ENCODE assay signal across 8 cellular contexts in genomic region chr17:35808240-35808961, GRCh38. TPM values are rescaled to one million over a fixed set of nuclear protein-coding genes. Genes with fewer than 3 reads are reported as not detected.
DNase-seq lines count a peak whose midpoint lies in the region; ATAC-seq, FAIRE-seq and TF ChIP-seq lines count a peak whose summit lies in the region.

No MANE protein-coding gene starts in this region.

- H3K4me3 ChIP-seq in PC-3 (ENCODE audit: low read length) = peak overlapping the region; percentile 97
- H3K4me3 ChIP-seq in endothelial cell of umbilical vein (replicated peaks in 1 of 3; ENCODE audit: insufficient read depth in 1 of 3, low read depth in 1 of 3, low read length in 3 of 3) = peak overlapping the region in 2 of 3 experiments; percentile 81 to 96
- no peak overlapping the region for H3K4me3 ChIP-seq in trophoblast cell (ENCODE audit: low read depth, low read length)

- no peak overlapping the region for H3K4ac ChIP-seq in trophoblast cell (ENCODE audit: low read depth, low read length)

- ATAC-seq in PC-3 (no peak), GM19328 (IDR thresholded peaks at IDR 0.05; ENCODE audit: unreplicated experiment) (no peak), GM21737 (IDR thresholded peaks at IDR 0.05; ENCODE audit: unreplicated experiment) (no peak)

- intact Hi-C loops in PC-3 (cut with micrococcal nuclease) = loop anchor here (5.0 kb wide), 1 partner anchor 556 kb away; no protein-coding TSS in a partner anchor
- intact Hi-C loops in endothelial cell of umbilical vein (cut with micrococcal nuclease) = loop anchor here (2.0 to 10.0 kb wide), 4 partner anchors 266 to 564 kb away; partner anchors contain the start of genes SLFN11, SLFN12 and SLFN5

- no peak overlapping the region for H2BK12ac ChIP-seq in trophoblast cell (ENCODE audit: low read length)

- no peak for TF ChIP-seq POLR2A in endothelial cell of umbilical vein (IDR thresholded peaks at IDR 0.05; ENCODE audit: low read depth, low read length)

- POLR2A ChIA-PET in PC-3 (lab: Charles Lee; ENCODE audit: unreplicated experiment) = interaction anchor here (0.5 to 1.5 kb wide), 4 partner anchors 9 to 708 kb away, joined by 3 to 6 read pairs (median 4); no protein-coding TSS in a partner anchor
- POLR2A ChIA-PET in endothelial cell of umbilical vein (lab: Charles Lee) = interaction anchor here (0.7 to 2.7 kb wide), 7 partner anchors 9 to 44 kb away, joined by 3 to 39 read pairs (median 6); no protein-coding TSS in a partner anchor

- H4K20me1 ChIP-seq in PC-3 (ENCODE audit: low read length) (peaks cover 22% of the 10 kb centered on the region), endothelial cell of umbilical vein (replicated peaks; ENCODE audit: control insufficient read depth, extremely low read depth, insufficient read depth, low read length) (peaks cover 7% of the 10 kb centered on the region)

- no peaks in the 10 kb centered on the region for H3F3A ChIP-seq in PC-3 (ENCODE audit: low read length, unreplicated experiment)

- H3K79me2 ChIP-seq in PC-3 (ENCODE audit: low read length) = peaks cover 41% of the 10 kb centered on the region
- peaks cover 41% of the 10 kb centered on the region for H3K79me2 ChIP-seq in endothelial cell of umbilical vein (ENCODE audit: control insufficient read depth, insufficient read depth, low read length)
- H3K79me2 ChIP-seq in trophoblast cell (ENCODE audit: control insufficient read depth, insufficient read depth, low read length, poor library complexity) = peaks cover 17% of the 10 kb centered on the region

- H3K36me3 ChIP-seq in PC-3 (ENCODE audit: low read depth, low read length) (peaks cover 8% of the 10 kb centered on the region; the same call in 1 of the 2 replicates), endothelial cell of umbilical vein (ENCODE audit: control insufficient read depth in 2 of 2, extremely low read depth in 1 of 2, insufficient read depth in 2 of 2, low read length in 2 of 2) (no peaks in the 10 kb centered on the region), trophoblast cell (ENCODE audit: control insufficient read depth in 1 of 2, insufficient read depth in 2 of 2, low read length in 2 of 2) (no peaks in the 10 kb centered on the region)

- H4K12ac ChIP-seq in trophoblast cell (ENCODE audit: low read depth, low read length) = no peak overlapping the region

- H2BK120ac ChIP-seq in trophoblast cell (ENCODE audit: insufficient read depth, low read length, poor library complexity) = no peak overlapping the region

- H3K9me3 ChIP-seq in PC-3 (ENCODE audit: low read length) = no peaks in the 10 kb centered on the region
- no peaks in the 10 kb centered on the region for H3K9me3 ChIP-seq in endothelial cell of umbilical vein (replicated peaks; ENCODE audit: control insufficient read depth, insufficient read depth, low read length)
- H3K9me3 ChIP-seq in trophoblast cell (ENCODE audit: insufficient read depth, low read depth, low read length) = peaks cover 1% of the 10 kb centered on the region

- H2AK5ac ChIP-seq in trophoblast cell (ENCODE audit: low read length) = no peak overlapping the region

- no peak overlapping the region for H3K18ac ChIP-seq in trophoblast cell (ENCODE audit: low read length)

- dilution Hi-C loops in endothelial cell of umbilical vein (cut with MboI; ENCODE audit: extremely low pct_ligation_motif_present, low sequenced_read_pairs) = no loop called here

- H3K9ac ChIP-seq in PC-3 (ENCODE audit: low read length) (peak overlapping the region; percentile 93), endothelial cell of umbilical vein (replicated peaks; ENCODE audit: extremely low read depth, insufficient read depth, low read length) (peak overlapping the region; percentile 93), trophoblast cell (ENCODE audit: low read length) (no peak overlapping the region)

- DNase-seq in ELR (ENCODE audit: low read depth) (peak; percentile 36), PC-3 (no peak), endothelial cell of umbilical vein (ENCODE audit: low read depth, low spot score) (no peak), trophoblast cell (no peak), epidermal melanocyte (ENCODE audit: insufficient read length, low spot score) (no peak), MV-4-11 (lab: John Stamatoyannopoulos, UW) (no peak)

- TF ChIP-seq CTCF in PC-3 (conservative IDR thresholded peaks at IDR 0.05; ENCODE audit: low read depth, low read length) (no peak), endothelial cell of umbilical vein (IDR thresholded peaks at IDR 0.05; ENCODE audit: extremely low read depth in 1 of 2, insufficient read depth in 1 of 2, low read depth in 1 of 2, low read length in 2 of 2) (no peak)

- WGBS in trophoblast cell (ENCODE audit: extremely low coverage, insufficient coverage, insufficient read length) = no CpG with 5 or more reads among the region's 19 CpGs

- H3K27me3 ChIP-seq in PC-3 (ENCODE audit: low read length) (no peaks in the 10 kb centered on the region), endothelial cell of umbilical vein (ENCODE audit: control insufficient read depth in 2 of 2, insufficient read depth in 2 of 2, low read length in 2 of 2) (no peaks in the 10 kb centered on the region), trophoblast cell (ENCODE audit: insufficient read depth, low read length) (no peaks in the 10 kb centered on the region)

- TSS peak; percentile 98 for BruUV-seq in PC-3 (replicated peaks; lab: Mats Ljungman, UMichigan)
- BruUV-seq in endothelial cell of umbilical vein (replicated peaks; lab: Mats Ljungman, UMichigan) = TSS peak; percentile 84

- H3K9me2 ChIP-seq in PC-3 (replicated peaks; ENCODE audit: low read length) = no peaks in the 10 kb centered on the region

- peak overlapping the region; percentile 88 for H3K27ac ChIP-seq in PC-3 (ENCODE audit: low read length)
- peak overlapping the region; percentile 90 for H3K27ac ChIP-seq in endothelial cell of umbilical vein (ENCODE audit: insufficient read depth, low read depth, low read length)
- no peak overlapping the region for H3K27ac ChIP-seq in trophoblast cell (ENCODE audit: low read depth, low read length)

- no peak overlapping the region for H2BK5ac ChIP-seq in trophoblast cell (ENCODE audit: low read depth, low read length, poor library complexity)

- H3K14ac ChIP-seq in trophoblast cell (ENCODE audit: low read length) = no peak overlapping the region

- CTCF ChIA-PET in PC-3 (lab: Charles Lee) = interaction anchor here (1.1 to 1.9 kb wide), 2 partner anchors 41 to 44 kb away, joined by 11 to 18 read pairs; no protein-coding TSS in a partner anchor
- CTCF ChIA-PET in endothelial cell of umbilical vein (lab: Charles Lee) = interaction anchor here (0.8 to 11.8 kb wide), 16 partner anchors 9 to 196 kb away, joined by 3 to 453 read pairs (median 4); no protein-coding TSS in a partner anchor

- H2AFZ ChIP-seq in PC-3 (ENCODE audit: low read length) = peak overlapping the region; percentile 86
- peak overlapping the region; percentile 73 for H2AFZ ChIP-seq in endothelial cell of umbilical vein (ENCODE audit: low read depth, low read length)
- H2AFZ ChIP-seq in trophoblast cell (ENCODE audit: insufficient read depth, low read length, poor library complexity) = peak overlapping the region; percentile 59

- peaks cover 8% of the 10 kb centered on the region for H3K79me1 ChIP-seq in trophoblast cell (ENCODE audit: low read length)

- H3K4me1 ChIP-seq in PC-3 (ENCODE audit: insufficient read depth, low read length) (peaks cover 31% of the 10 kb centered on the region), endothelial cell of umbilical vein (ENCODE audit: control insufficient read depth, extremely low read depth, insufficient read depth, low read length) (peaks cover 35% of the 10 kb centered on the region), trophoblast cell (ENCODE audit: control insufficient read depth in 1 of 2, insufficient read depth in 2 of 2, low read length in 2 of 2) (peaks cover 3 to 5% of the 10 kb centered on the region in 2 experiments)

- peak overlapping the region; percentile 37 for H4K8ac ChIP-seq in trophoblast cell (ENCODE audit: low read depth, low read length)

- no peaks in the 10 kb centered on the region for H3K9me1 ChIP-seq in endothelial cell of umbilical vein (replicated peaks; ENCODE audit: control insufficient read depth, extremely low read depth, insufficient read depth, low read length)

- H3K23ac ChIP-seq in trophoblast cell (ENCODE audit: low read length) = no peak overlapping the region

- H3K4me2 ChIP-seq in PC-3 (ENCODE audit: low read length) = peak overlapping the region; percentile 89
- H3K4me2 ChIP-seq in endothelial cell of umbilical vein (ENCODE audit: insufficient read depth, low read length) = peak overlapping the region; percentile 69
- peak overlapping the region; percentile 72 for H3K4me2 ChIP-seq in trophoblast cell (ENCODE audit: low read length)

- H4K91ac ChIP-seq in trophoblast cell (ENCODE audit: low read depth, low read length) = peak overlapping the region; percentile 52

- no peak for FAIRE-seq in endothelial cell of umbilical vein (lab: Jason Lieb, UNC)

RNA-seq across cellular contexts. Expression of gene TAF15, which starts 0.9 kb away (rescaled TPM):
- total RNA-seq in PC-3 (2014; rRNA removed) (32.4 and 48.1 TPM in 2 replicates), endothelial cell of umbilical vein (244 and 247 TPM in 2 replicates)
- 35.7 and 59.4 TPM in 2 replicates for polyA plus RNA-seq in endothelial cell of umbilical vein
- polyA plus RNA-seq in endothelial cell of umbilical vein (2011; cell fraction: cytosol; rRNA removed) = 63.9 and 73.5 TPM in 2 replicates
- polyA plus RNA-seq in endothelial cell of umbilical vein (2011; cell fraction: nucleus; rRNA removed) = 91.8 and 107 TPM in 2 replicates
- polyA plus RNA-seq in endothelial cell of umbilical vein (2012) = 201 and 234 TPM in 2 replicates
- polyA minus RNA-seq in endothelial cell of umbilical vein = 103 and 110 TPM in 2 replicates
- polyA minus RNA-seq in endothelial cell of umbilical vein (2011; cell fraction: cytosol; rRNA and poly(A)+ RNA removed) = 54.0 TPM
- 114 and 149 TPM in 2 replicates for polyA minus RNA-seq in endothelial cell of umbilical vein (2011; cell fraction: nucleus; rRNA and poly(A)+ RNA removed)
- polyA plus RNA-seq in trophoblast cell (2013) = 113 and 125 TPM in 2 replicates

RNA-seq across cellular contexts. Expression of gene MMP28, which starts 13.0 kb away (rescaled TPM):
- total RNA-seq in PC-3 (2014; rRNA removed) = 1.6 and 2.4 TPM in 2 replicates
- total RNA-seq in endothelial cell of umbilical vein = 3.6 and 6.1 TPM in 2 replicates
- 7.1 and 8.4 TPM in 2 replicates for polyA plus RNA-seq in endothelial cell of umbilical vein
- 6.2 and 7.1 TPM in 2 replicates for polyA plus RNA-seq in endothelial cell of umbilical vein (2011; cell fraction: cytosol; rRNA removed)
- polyA plus RNA-seq in endothelial cell of umbilical vein (2011; cell fraction: nucleus; rRNA removed) = 4.3 and 7.4 TPM in 2 replicates
- 1.7 and 1.8 TPM in 2 replicates for polyA plus RNA-seq in endothelial cell of umbilical vein (2012)
- polyA minus RNA-seq in endothelial cell of umbilical vein = 2.7 and 7.7 TPM in 2 replicates
- 6.0 TPM for polyA minus RNA-seq in endothelial cell of umbilical vein (2011; cell fraction: cytosol; rRNA and poly(A)+ RNA removed)
- polyA minus RNA-seq in endothelial cell of umbilical vein (2011; cell fraction: nucleus; rRNA and poly(A)+ RNA removed) = 2.2 and 5.3 TPM in 2 replicates
- polyA plus RNA-seq in trophoblast cell (2013) = 10.9 and 11.5 TPM in 2 replicates

RNA-seq across cellular contexts. Expression of gene C17orf50, which starts 47.7 kb away (rescaled TPM):
- total RNA-seq in PC-3 (2014; rRNA removed) (not detected in 2 replicates), endothelial cell of umbilical vein (not detected in 2 replicates)
- polyA plus RNA-seq in endothelial cell of umbilical vein = 0.15 TPM in 1 of 2 replicates, not detected in the other
- 0.06 TPM in 2 replicates for polyA plus RNA-seq in endothelial cell of umbilical vein (2011; cell fraction: cytosol; rRNA removed)
- polyA plus RNA-seq in endothelial cell of umbilical vein (2011; cell fraction: nucleus; rRNA removed) = not detected in 2 replicates
- polyA plus RNA-seq in endothelial cell of umbilical vein (2012) = not detected in 2 replicates
- polyA minus RNA-seq in endothelial cell of umbilical vein = not detected in 2 replicates
- polyA minus RNA-seq in endothelial cell of umbilical vein (2011; cell fraction: cytosol; rRNA and poly(A)+ RNA removed) = not detected
- not detected in 2 replicates for polyA minus RNA-seq in endothelial cell of umbilical vein (2011; cell fraction: nucleus; rRNA and poly(A)+ RNA removed)
- polyA plus RNA-seq in trophoblast cell (2013) = 0.05 TPM in 1 of 2 replicates, not detected in the other

RNA-seq across cellular contexts. Expression of gene GAS2L2, which starts 55.4 kb away (rescaled TPM):
- total RNA-seq in PC-3 (2014; rRNA removed) (not detected in 2 replicates), endothelial cell of umbilical vein (not detected in 2 replicates)
- polyA plus RNA-seq in endothelial cell of umbilical vein = not detected in 2 replicates
- polyA plus RNA-seq in endothelial cell of umbilical vein (2011; cell fraction: cytosol; rRNA removed) = not detected in 2 replicates
- polyA plus RNA-seq in endothelial cell of umbilical vein (2011; cell fraction: nucleus; rRNA removed) = 0.05 and 0.10 TPM in 2 replicates
- polyA plus RNA-seq in endothelial cell of umbilical vein (2012) = not detected in 2 replicates
- polyA minus RNA-seq in endothelial cell of umbilical vein = 0.07 TPM in 1 of 2 replicates, not detected in the other
- not detected for polyA minus RNA-seq in endothelial cell of umbilical vein (2011; cell fraction: cytosol; rRNA and poly(A)+ RNA removed)
- not detected in 2 replicates for polyA minus RNA-seq in endothelial cell of umbilical vein (2011; cell fraction: nucleus; rRNA and poly(A)+ RNA removed)
- 0.01 TPM in 1 of 2 replicates, not detected in the other for polyA plus RNA-seq in trophoblast cell (2013)
